In the genomic region with DNA sequence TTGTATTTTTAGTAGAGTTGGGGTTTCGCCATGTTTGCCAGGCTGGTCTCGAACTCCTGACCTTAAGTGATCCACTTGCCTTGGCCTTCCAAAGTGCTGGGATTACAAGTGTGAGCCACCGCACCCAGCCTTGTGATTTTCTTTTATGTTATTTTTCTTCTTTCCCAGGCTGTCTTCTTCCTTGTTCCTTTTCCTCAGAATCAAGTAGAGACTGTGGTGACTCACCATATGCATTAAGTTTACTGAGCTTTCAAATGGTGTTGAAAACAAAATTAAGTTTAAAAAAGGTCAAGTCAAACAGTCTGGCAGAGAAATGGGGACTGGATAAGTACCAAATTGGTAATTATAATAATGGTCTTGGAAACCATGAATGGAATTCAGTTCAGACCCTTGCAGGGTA, we compare ENCODE assay signal across 15 cellular contexts.
"Had no signal": no experiment of that assay in that cellular context is flagged by ENCODE, and none has a peak within 500 bp of the region (broad histone marks: within the 10 kb centered on the region; RNA-seq: fewer than 3 reads in every experiment).

No MANE protein-coding gene starts in this region.

- H3K27me3 Mint-ChIP-seq: activated T-helper 17 cell treated with anti-CD3 and anti-CD28 coated beads, Interleukin-2, amount 50 U/mL, for 72 hours; naive B cell; progenitor cell of endocrine pancreas had no signal

- H3K9me3 Mint-ChIP-seq: activated T-helper 17 cell treated with anti-CD3 and anti-CD28 coated beads, Interleukin-2, amount 50 U/mL, for 72 hours; immature natural killer cell; naive B cell; WTC11 had no signal

- H3K9me3 ChIP-seq: left lung, spleen, tibial artery had no signal

- H3K27ac ChIP-seq: foreskin keratinocyte, left lung, tibial artery had no signal

- H3K27ac Mint-ChIP-seq: activated T-helper 17 cell treated with anti-CD3 and anti-CD28 coated beads, Interleukin-2, amount 50 U/mL, for 72 hours; progenitor cell of endocrine pancreas; WTC11 had no signal

- H3K4me3 Mint-ChIP-seq: activated T-helper 17 cell treated with anti-CD3 and anti-CD28 coated beads, Interleukin-2, amount 50 U/mL, for 72 hours; WTC11 had no signal

- ATAC-seq: activated T-helper 17 cell treated with anti-CD3 and anti-CD28 coated beads, Interleukin-2, amount 50 U/mL, for 72 hours; foreskin keratinocyte; left lung; stimulated activated naive CD8-positive, alpha-beta T cell treated with anti-CD3 and anti-CD28 coated beads, Interleukin-15, Interleukin-2, amounts not matched to agents 100 U/mL and 50 U/mL, for 24 hours; WTC11 had no signal

- H3K27me3 ChIP-seq: foreskin keratinocyte, left lung, spleen, tibial artery had no signal

- DNase-seq: activated CD4-positive, alpha-beta T cell treated with anti-CD3 and anti-CD28 coated beads, Interleukin-2, amount 50 U/mL, for 48 hours; anterior cingulate cortex; foreskin keratinocyte; immature natural killer cell; left lung; naive B cell; spleen; stimulated activated CD4-positive, alpha-beta T cell treated with anti-CD3 and anti-CD28 coated beads, Interleukin-4, amount 100 ng/mL, for 1 hour; stimulated activated naive CD8-positive, alpha-beta T cell treated with anti-CD3 and anti-CD28 coated beads, Interleukin-15, Interleukin-2, amounts not matched to agents 100 U/mL and 50 U/mL, for 24 hours; T-helper 1 cell; T1000; tibial artery had no signal
